In the genomic region with DNA sequence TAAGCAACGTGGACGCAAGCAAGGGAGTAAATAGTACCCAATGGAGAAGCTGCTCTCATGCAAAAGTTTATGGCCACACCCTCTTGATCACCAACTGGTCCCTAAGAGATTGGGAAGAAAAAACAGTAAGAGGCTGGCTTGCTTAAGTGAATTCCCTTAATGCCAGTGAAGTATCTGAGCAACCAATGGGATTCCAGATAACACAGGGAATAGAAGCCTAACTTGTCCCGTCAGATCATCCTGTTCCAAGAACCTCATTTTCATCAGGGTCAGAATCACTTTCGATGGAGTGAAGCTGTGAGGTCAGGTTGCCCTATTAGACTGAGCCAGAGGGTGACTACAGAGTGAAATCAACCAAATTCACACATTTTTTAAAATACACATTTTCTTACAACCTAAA, we compare ENCODE assay signal across 2 cellular contexts.
TF ChIP-seq lines count a peak whose summit lies in the region.

No MANE protein-coding gene starts in this region.

TF ChIP-seq in A549, 52 proteins besides CTCF, POLR2A, EP300 and RAD21 (continued from another document):
- no peak for TF ChIP-seq MAFK (IDR thresholded peaks at IDR 0.05; ENCODE audit: partially characterized antibody)
- TF ChIP-seq, protein P1, sequence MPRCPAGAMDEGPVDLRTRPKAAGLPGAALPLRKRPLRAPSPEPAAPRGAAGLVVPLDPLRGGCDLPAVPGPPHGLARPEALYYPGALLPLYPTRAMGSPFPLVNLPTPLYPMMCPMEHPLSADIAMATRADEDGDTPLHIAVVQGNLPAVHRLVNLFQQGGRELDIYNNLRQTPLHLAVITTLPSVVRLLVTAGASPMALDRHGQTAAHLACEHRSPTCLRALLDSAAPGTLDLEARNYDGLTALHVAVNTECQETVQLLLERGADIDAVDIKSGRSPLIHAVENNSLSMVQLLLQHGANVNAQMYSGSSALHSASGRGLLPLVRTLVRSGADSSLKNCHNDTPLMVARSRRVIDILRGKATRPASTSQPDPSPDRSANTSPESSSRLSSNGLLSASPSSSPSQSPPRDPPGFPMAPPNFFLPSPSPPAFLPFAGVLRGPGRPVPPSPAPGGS (IDR thresholded peaks at IDR 0.05), result no peak
- TF ChIP-seq HDAC2 (IDR thresholded peaks at IDR 0.05), result no peak
- no peak for TF ChIP-seq NFE2L2 (conservative IDR thresholded peaks at IDR 0.05; ENCODE audit: low read length)
- TF ChIP-seq HEYL (CRISPR knock-in tag; IDR thresholded peaks at IDR 0.05), result no peak
- no peak for TF ChIP-seq PHF8 (IDR thresholded peaks at IDR 0.05; ENCODE audit: borderline replicate concordance, low read depth)
- no peak for TF ChIP-seq ZC3H11A (IDR thresholded peaks at IDR 0.05)
- TF ChIP-seq FOXS1 (CRISPR knock-in tag; IDR thresholded peaks at IDR 0.05), result no peak
- TF ChIP-seq FOSL2 (IDR thresholded peaks at IDR 0.05), result no peak
- no peak for TF ChIP-seq FOSL2 (CRISPR knock-in tag; IDR thresholded peaks at IDR 0.05)
- TF ChIP-seq ESRRA (IDR thresholded peaks at IDR 0.05; ENCODE audit: borderline replicate concordance, low read length), result no peak

TF ChIP-seq in SK-N-SH, 30 proteins besides CTCF, POLR2A, EP300 and RAD21 (continued from another document):
- TF ChIP-seq, protein P2, sequence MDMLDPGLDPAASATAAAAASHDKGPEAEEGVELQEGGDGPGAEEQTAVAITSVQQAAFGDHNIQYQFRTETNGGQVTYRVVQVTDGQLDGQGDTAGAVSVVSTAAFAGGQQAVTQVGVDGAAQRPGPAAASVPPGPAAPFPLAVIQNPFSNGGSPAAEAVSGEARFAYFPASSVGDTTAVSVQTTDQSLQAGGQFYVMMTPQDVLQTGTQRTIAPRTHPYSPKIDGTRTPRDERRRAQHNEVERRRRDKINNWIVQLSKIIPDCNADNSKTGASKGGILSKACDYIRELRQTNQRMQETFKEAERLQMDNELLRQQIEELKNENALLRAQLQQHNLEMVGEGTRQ (IDR thresholded peaks at IDR 0.05; ENCODE audit: borderline replicate concordance, low read depth, low read length), result no peak
- TF ChIP-seq, protein P3, sequence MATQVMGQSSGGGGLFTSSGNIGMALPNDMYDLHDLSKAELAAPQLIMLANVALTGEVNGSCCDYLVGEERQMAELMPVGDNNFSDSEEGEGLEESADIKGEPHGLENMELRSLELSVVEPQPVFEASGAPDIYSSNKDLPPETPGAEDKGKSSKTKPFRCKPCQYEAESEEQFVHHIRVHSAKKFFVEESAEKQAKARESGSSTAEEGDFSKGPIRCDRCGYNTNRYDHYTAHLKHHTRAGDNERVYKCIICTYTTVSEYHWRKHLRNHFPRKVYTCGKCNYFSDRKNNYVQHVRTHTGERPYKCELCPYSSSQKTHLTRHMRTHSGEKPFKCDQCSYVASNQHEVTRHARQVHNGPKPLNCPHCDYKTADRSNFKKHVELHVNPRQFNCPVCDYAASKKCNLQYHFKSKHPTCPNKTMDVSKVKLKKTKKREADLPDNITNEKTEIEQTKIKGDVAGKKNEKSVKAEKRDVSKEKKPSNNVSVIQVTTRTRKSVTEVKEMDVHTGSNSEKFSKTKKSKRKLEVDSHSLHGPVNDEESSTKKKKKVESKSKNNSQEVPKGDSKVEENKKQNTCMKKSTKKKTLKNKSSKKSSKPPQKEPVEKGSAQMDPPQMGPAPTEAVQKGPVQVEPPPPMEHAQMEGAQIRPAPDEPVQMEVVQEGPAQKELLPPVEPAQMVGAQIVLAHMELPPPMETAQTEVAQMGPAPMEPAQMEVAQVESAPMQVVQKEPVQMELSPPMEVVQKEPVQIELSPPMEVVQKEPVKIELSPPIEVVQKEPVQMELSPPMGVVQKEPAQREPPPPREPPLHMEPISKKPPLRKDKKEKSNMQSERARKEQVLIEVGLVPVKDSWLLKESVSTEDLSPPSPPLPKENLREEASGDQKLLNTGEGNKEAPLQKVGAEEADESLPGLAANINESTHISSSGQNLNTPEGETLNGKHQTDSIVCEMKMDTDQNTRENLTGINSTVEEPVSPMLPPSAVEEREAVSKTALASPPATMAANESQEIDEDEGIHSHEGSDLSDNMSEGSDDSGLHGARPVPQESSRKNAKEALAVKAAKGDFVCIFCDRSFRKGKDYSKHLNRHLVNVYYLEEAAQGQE (IDR thresholded peaks at IDR 0.05; ENCODE audit: low read depth, low read length), result no peak
- TF ChIP-seq SIN3A (IDR thresholded peaks at IDR 0.05; ENCODE audit: borderline replicate concordance, low read depth, low read length) (no peak), TCF12 (IDR thresholded peaks at IDR 0.05) (no peak), NRF1 (IDR thresholded peaks at IDR 0.05; ENCODE audit: low read depth, low read length) (no peak), TEAD4 (IDR thresholded peaks at IDR 0.05; ENCODE audit: borderline replicate concordance, insufficient read depth) (no peak), NFIC (IDR thresholded peaks at IDR 0.05; ENCODE audit: borderline replicate concordance) (no peak), FOXJ3 (CRISPR knock-in tag; IDR thresholded peaks at IDR 0.05) (no peak), ELF1 (IDR thresholded peaks at IDR 0.05) (no peak), RCOR1 (IDR thresholded peaks at IDR 0.05; ENCODE audit: low read length) (no peak), JUND (IDR thresholded peaks at IDR 0.05) (no peak), RXRA (IDR thresholded peaks at IDR 0.05; ENCODE audit: borderline replicate concordance, low read depth) (no peak), FOSL2 (IDR thresholded peaks at IDR 0.05; ENCODE audit: borderline replicate concordance, low read depth) (no peak), POLR2AphosphoS5 (IDR thresholded peaks at IDR 0.05; ENCODE audit: low read depth, low read length) (no peak), TAF1 (IDR thresholded peaks at IDR 0.05; ENCODE audit: borderline replicate concordance, low read depth, low read length) (no peak)
- TF ChIP-seq, protein P4, sequence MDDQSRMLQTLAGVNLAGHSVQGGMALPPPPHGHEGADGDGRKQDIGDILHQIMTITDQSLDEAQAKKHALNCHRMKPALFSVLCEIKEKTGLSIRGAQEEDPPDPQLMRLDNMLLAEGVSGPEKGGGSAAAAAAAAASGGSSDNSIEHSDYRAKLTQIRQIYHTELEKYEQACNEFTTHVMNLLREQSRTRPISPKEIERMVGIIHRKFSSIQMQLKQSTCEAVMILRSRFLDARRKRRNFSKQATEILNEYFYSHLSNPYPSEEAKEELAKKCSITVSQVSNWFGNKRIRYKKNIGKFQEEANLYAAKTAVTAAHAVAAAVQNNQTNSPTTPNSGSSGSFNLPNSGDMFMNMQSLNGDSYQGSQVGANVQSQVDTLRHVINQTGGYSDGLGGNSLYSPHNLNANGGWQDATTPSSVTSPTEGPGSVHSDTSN (IDR thresholded peaks at IDR 0.05), result no peak
- TF ChIP-seq, protein P5, sequence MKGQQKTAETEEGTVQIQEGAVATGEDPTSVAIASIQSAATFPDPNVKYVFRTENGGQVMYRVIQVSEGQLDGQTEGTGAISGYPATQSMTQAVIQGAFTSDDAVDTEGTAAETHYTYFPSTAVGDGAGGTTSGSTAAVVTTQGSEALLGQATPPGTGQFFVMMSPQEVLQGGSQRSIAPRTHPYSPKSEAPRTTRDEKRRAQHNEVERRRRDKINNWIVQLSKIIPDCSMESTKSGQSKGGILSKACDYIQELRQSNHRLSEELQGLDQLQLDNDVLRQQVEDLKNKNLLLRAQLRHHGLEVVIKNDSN (IDR thresholded peaks at IDR 0.05; ENCODE audit: borderline replicate concordance, low read depth), result no peak
